11 cellular contexts compared by ENCODE assay signal in the genomic region with DNA sequence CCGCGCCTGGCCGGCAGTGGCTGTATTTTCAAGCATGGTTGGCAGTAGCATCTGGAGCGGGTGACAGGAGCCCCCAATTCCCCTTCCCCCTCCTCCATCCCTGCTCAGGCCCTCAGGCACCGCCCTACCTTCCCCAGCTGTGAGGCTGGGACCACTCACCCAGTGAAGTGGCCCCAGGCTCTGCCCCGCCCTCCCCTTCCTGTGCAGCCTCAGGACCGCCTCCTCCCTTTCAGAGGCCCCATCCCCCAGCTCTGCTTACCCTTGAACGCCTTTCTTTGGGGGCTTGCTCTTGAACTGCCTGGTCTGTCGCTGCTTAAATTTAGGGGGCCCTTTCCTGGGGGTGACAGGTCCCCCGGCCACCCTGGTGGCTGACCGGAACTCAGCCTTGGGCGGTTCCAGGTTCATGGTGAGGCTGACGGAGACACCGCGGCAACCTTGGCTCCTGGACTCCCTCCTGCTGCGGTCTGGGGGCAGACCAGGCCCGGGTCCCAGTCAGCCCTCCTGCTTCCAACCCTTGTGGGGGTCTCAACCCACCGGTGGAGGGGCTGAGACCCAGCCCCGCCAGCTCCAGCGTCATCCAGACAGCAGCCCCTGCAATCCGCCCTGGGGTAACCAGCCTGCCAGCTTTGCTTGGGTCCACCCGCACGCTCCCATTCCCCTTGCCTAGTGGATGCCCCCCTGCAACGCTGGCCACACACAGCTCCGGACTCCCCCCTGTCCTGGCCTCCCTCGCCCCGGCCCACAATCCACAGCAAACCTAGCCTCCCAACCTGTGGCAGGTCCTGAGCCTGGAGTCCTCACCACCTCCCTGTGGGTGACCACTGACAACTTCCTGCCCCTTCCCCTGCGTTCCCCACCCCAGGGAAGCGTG. TPM values are rescaled to one million over a fixed set of nuclear protein-coding genes. Genes with fewer than 3 reads are reported as not detected.
DNase-seq lines count a peak whose midpoint lies in the region; ATAC-seq and TF ChIP-seq lines count a peak whose summit lies in the region.
"Had no signal": no experiment of that assay in that cellular context is flagged by ENCODE, and none has a peak within 500 bp of the region (broad histone marks: within the 10 kb centered on the region; RNA-seq: fewer than 3 reads in every experiment).

No MANE protein-coding gene starts in this region.

- H3K27me3 Mint-ChIP-seq in glutamatergic neuron (ENCODE audit: unreplicated experiment), result peaks cover 10% of the 10 kb centered on the region

- no peak for ATAC-seq in HG03280 (IDR thresholded peaks at IDR 0.05; ENCODE audit: unreplicated experiment)

- TF ChIP-seq EP300 in stomach (IDR thresholded peaks at IDR 0.05), result no peak

- H3K9me3 ChIP-seq in stomach, result peaks cover 0 to 11% (median 8%) of the 10 kb centered on the region in 4 donors

- TF ChIP-seq CTCF in GM13977 (IDR thresholded peaks at IDR 0.05; ENCODE audit: extremely low read depth, insufficient read depth, missing control alignments), result no peak
- no peak for TF ChIP-seq CTCF in glutamatergic neuron (IDR thresholded peaks at IDR 0.05; ENCODE audit: partially characterized antibody, unreplicated experiment)
- TF ChIP-seq CTCF in retinal pigment epithelial cell (conservative IDR thresholded peaks at IDR 0.05; ENCODE audit: low read depth, low read length), result no peak
- no peak for TF ChIP-seq CTCF in stomach (IDR thresholded peaks at IDR 0.05)

- TF ChIP-seq POLR2A in stomach (IDR thresholded peaks at IDR 0.05), result no peak

- H3K27me3 ChIP-seq in stomach, result peaks cover 21 to 79% (median 29%) of the 10 kb centered on the region in 3 donors

- peak overlapping the region; percentile 12 for H3K27ac Mint-ChIP-seq in glutamatergic neuron (ENCODE audit: unreplicated experiment)

- H3K4me1 ChIP-seq in stomach, result peaks cover 0 to 16% (median 9%) of the 10 kb centered on the region in 4 donors

- peak overlapping the region; percentile 36 for H3K4me3 ChIP-seq in retinal pigment epithelial cell (ENCODE audit: low read length)
- H3K4me3 ChIP-seq in stomach, result peak overlapping the region in 2 of 4 donors; percentile 12 to 22

- peak; percentile 78 for DNase-seq in GM13977 (ENCODE audit: low spot score)
- DNase-seq in RPMI8226, result peak; percentile 2
- no peak for DNase-seq in glutamatergic neuron
- DNase-seq in retinal pigment epithelial cell (ENCODE audit: low read depth), result no peak
- no peak for DNase-seq in stomach
- no peak for DNase-seq in AG20443 (ENCODE audit: low spot score)
- DNase-seq: amniotic stem cell, GOT3 had no signal

- no peak overlapping the region for H3K4me3 Mint-ChIP-seq in glutamatergic neuron (ENCODE audit: unreplicated experiment)

- peaks cover 5% of the 10 kb centered on the region for H3K9me3 Mint-ChIP-seq in glutamatergic neuron (ENCODE audit: unreplicated experiment)

- no peaks in the 10 kb centered on the region for H3K36me3 ChIP-seq in stomach

- in situ Hi-C loops in GM13977 (cut with MboI; ENCODE audit: low pct_unique_long_range_greater_than_20kb, low sequenced_read_pairs, unreplicated experiment), result no loop called here

- H3K27ac ChIP-seq in stomach, result no peak overlapping the region
- H3K27ac ChIP-seq: HL-60 had no signal

- intact Hi-C loops in stomach (cut with DNase I; ENCODE audit: low total_unique reads), result no loop called here

- no peaks in the 10 kb centered on the region for H3K36me3 Mint-ChIP-seq in glutamatergic neuron (ENCODE audit: unreplicated experiment)

- H3K4me1 Mint-ChIP-seq in glutamatergic neuron (ENCODE audit: low read depth, unreplicated experiment), result peaks cover 6% of the 10 kb centered on the region

- 30 to 41% (median 36%) methylated on average over 16 to 29 of the region's 29 CpGs for WGBS in stomach, 5 donors

RNA-seq across cellular contexts. Expression of a gene that starts 3.2 kb away (rescaled TPM):
- not detected for total RNA-seq in glutamatergic neuron (ENCODE audit: unreplicated experiment)
- total RNA-seq in stomach, result 1 to 10 TPM in 1 of 5 donors, not detected in 4; 2.0 TPM
- polyA plus RNA-seq in stomach, result 1 to 10 TPM in 1 of 3 donors, under 1 TPM in 2; 0.85 to 2.6 (median 0.93) TPM
- total RNA-seq: myocyte had no signal

RNA-seq across cellular contexts. Expression of a gene that starts 13.3 kb away (rescaled TPM):
- 24.7 TPM for total RNA-seq in glutamatergic neuron (ENCODE audit: unreplicated experiment)
- 100 to 1,000 TPM in 2 of 5 donors, 10 to 100 TPM in 1, 1 to 10 TPM in 1, not detected in 1; 9.9 to 112 (median 61.2) TPM for total RNA-seq in stomach
- polyA plus RNA-seq in stomach, result 10 to 100 TPM; 59.6 to 82.2 (median 64.5) TPM

RNA-seq across cellular contexts. Expression of a gene that starts 13.4 kb away (rescaled TPM):
- total RNA-seq in glutamatergic neuron (ENCODE audit: unreplicated experiment) (33.8 TPM), stomach (100 to 1,000 TPM in 1 of 5 donors, 10 to 100 TPM in 1, 1 to 10 TPM in 2, under 1 TPM in 1; 0.58 to 279 (median 9.4) TPM)
- 10 to 100 TPM; 18.2 to 26.0 (median 23.3) TPM for polyA plus RNA-seq in stomach

RNA-seq across cellular contexts. Expression of a gene that starts 16.1 kb away (rescaled TPM):
- total RNA-seq in glutamatergic neuron (ENCODE audit: unreplicated experiment), result not detected
- not detected for total RNA-seq in stomach
- 1 to 10 TPM; 1.1 to 1.5 (median 1.2) TPM for polyA plus RNA-seq in stomach

RNA-seq across cellular contexts. Expression of a gene that starts 16.2 kb away (rescaled TPM):
- 137 TPM for total RNA-seq in glutamatergic neuron (ENCODE audit: unreplicated experiment)
- 100 to 1,000 TPM in 3 of 5 donors, 10 to 100 TPM in 2; 53.3 to 284 (median 103) TPM for total RNA-seq in stomach
- polyA plus RNA-seq in stomach, result 10 to 100 TPM; 24.0 to 25.3 (median 24.4) TPM

Comparison
In these comparisons a context has a peak if more than half of its experiments do, and no peak if none do; other contexts are left out.
1. DNase-seq: peak in GM13977 (single experiment) and RPMI8226 (single experiment); none in glutamatergic neuron (single experiment), retinal pigment epithelial cell (single experiment), stomach (single experiment) and AG20443 (single experiment).